ENCODE assay signal across 1 cellular context in genomic region chr21:34330055-34330454, GRCh38.
TF ChIP-seq lines count a peak whose summit lies in the region.

No MANE protein-coding gene starts in this region.

TF ChIP-seq in HCT116, 20 proteins besides CTCF, POLR2A, EP300 and RAD21 (continued from another document):
- no peak for TF ChIP-seq REST (IDR thresholded peaks at IDR 0.05; ENCODE audit: low read depth)
- no peak for TF ChIP-seq MAX (IDR thresholded peaks at IDR 0.05)
TF ChIP-seq in HCT116: peak in this region for 0.
